Comparison of ENCODE assay signal across 22 cellular contexts in genomic region chr7:88480901-88481300, GRCh38.
DNase-seq lines count a peak whose midpoint lies in the region; ATAC-seq and TF ChIP-seq lines count a peak whose summit lies in the region.
"Had no signal": no experiment of that assay in that cellular context is flagged by ENCODE, and none has a peak within 500 bp of the region (broad histone marks: within the 10 kb centered on the region; RNA-seq: fewer than 3 reads in every experiment).

No MANE protein-coding gene starts in this region.

- H3K27me3 Mint-ChIP-seq in Calu3 (ENCODE audit: unreplicated experiment) = no peaks in the 10 kb centered on the region
- no peaks in the 10 kb centered on the region for H3K27me3 Mint-ChIP-seq in nephron (ENCODE audit: low read depth)
- H3K27me3 Mint-ChIP-seq: activated CD4-positive, alpha-beta T cell treated with anti-CD3 and anti-CD28 coated beads for 36 hours had no signal

- peak; percentile 6 for DNase-seq in Calu3
- DNase-seq in MG63 = peak; percentile 9
- peak; percentile 9 for DNase-seq in epithelial cell of esophagus (ENCODE audit: low read depth)
- no peak for DNase-seq in activated naive CD4-positive, alpha-beta T cell treated with anti-CD3 and anti-CD28 coated beads, Interleukin-2, amount 50 U/mL, for 16 hours
- no peak for DNase-seq in stimulated activated naive CD4-positive, alpha-beta T cell (lab: John Stamatoyannopoulos, UW)
- no peak for DNase-seq in lower lobe of right lung
- DNase-seq: activated CD4-positive, alpha-beta T cell treated with anti-CD3 and anti-CD28 coated beads for 36 hours; activated CD8-positive, alpha-beta memory T cell treated with anti-CD3 and anti-CD28 coated beads, Interleukin-2, amount 50 U/mL, for 48 hours; activated naive CD4-positive, alpha-beta T cell; brain microvascular endothelial cell; Caco-2; esophagus squamous epithelium; GM23248; heart right ventricle; NCI-H526 treated with DMSO at 0.1 percent for 48 hours; Peyer's patch; SK-N-SH; small intestine; stimulated activated CD4-positive, alpha-beta T cell treated with anti-CD3 and anti-CD28 coated beads, Interleukin-4, amount 100 ng/mL, for 24 hours had no signal

- intact Hi-C loops in Calu3 (cut with micrococcal nuclease; ENCODE audit: unreplicated experiment) = no loop called here
- intact Hi-C loops in lower lobe of right lung (cut with DNase I) = no loop called here

- CTCF ChIA-PET in Calu3 (lab: Charles Lee) = no interaction called here

- no peak overlapping the region for H3K4me3 ChIP-seq in MG63
- no peak overlapping the region for H3K4me3 ChIP-seq in epithelial cell of esophagus (ENCODE audit: low read length)
- H3K4me3 ChIP-seq in lower lobe of right lung = no peak overlapping the region
- H3K4me3 ChIP-seq: esophagus squamous epithelium, GM23248, heart right ventricle, pancreas, Peyer's patch had no signal

- H3K27ac Mint-ChIP-seq in Calu3 (ENCODE audit: unreplicated experiment) (no peak overlapping the region), nephron (peak overlapping the region; percentile 44 to 85 (median 46))
- H3K27ac Mint-ChIP-seq: activated CD4-positive, alpha-beta T cell treated with anti-CD3 and anti-CD28 coated beads for 36 hours had no signal

- H3K4me1 Mint-ChIP-seq in Calu3 (ENCODE audit: low read depth, unreplicated experiment) = no peaks in the 10 kb centered on the region
- H3K4me1 Mint-ChIP-seq in nephron = peaks cover 18% of the 10 kb centered on the region
- H3K4me1 Mint-ChIP-seq: activated CD4-positive, alpha-beta T cell treated with anti-CD3 and anti-CD28 coated beads for 36 hours had no signal

- no peaks in the 10 kb centered on the region for H3K4me1 ChIP-seq in lower lobe of right lung
- H3K4me1 ChIP-seq: Caco-2, esophagus squamous epithelium, heart right ventricle, pancreas, Peyer's patch had no signal

- H3K36me3 ChIP-seq in MG63 = no peaks in the 10 kb centered on the region
- no peaks in the 10 kb centered on the region for H3K36me3 ChIP-seq in lower lobe of right lung
- H3K36me3 ChIP-seq: brain microvascular endothelial cell, esophagus squamous epithelium, heart right ventricle, pancreas, Peyer's patch had no signal

- H3K4me3 Mint-ChIP-seq in Calu3 (ENCODE audit: low read depth, unreplicated experiment) (no peak overlapping the region), nephron (no peak overlapping the region)
- H3K4me3 Mint-ChIP-seq: activated CD4-positive, alpha-beta T cell treated with anti-CD3 and anti-CD28 coated beads for 36 hours had no signal

- no peak for TF ChIP-seq CTCF in Calu3 (IDR thresholded peaks at IDR 0.05; ENCODE audit: unreplicated experiment)
- TF ChIP-seq CTCF in epithelial cell of esophagus (IDR thresholded peaks at IDR 0.05; ENCODE audit: insufficient read depth, low read depth, low read length, missing control alignments) = no peak
- no peak for TF ChIP-seq CTCF in nephron (IDR thresholded peaks at IDR 0.05; ENCODE audit: unreplicated experiment in 3 of 3)
- TF ChIP-seq CTCF in lower lobe of right lung (IDR thresholded peaks at IDR 0.05) = no peak

- H3K36me3 Mint-ChIP-seq in Calu3 (ENCODE audit: insufficient read depth, unreplicated experiment) (no peaks in the 10 kb centered on the region), nephron (ENCODE audit: low read depth) (no peaks in the 10 kb centered on the region)

- no TSS peak for BruUV-seq in Calu3 (replicated peaks; lab: Mats Ljungman, UMichigan)

- ATAC-seq in GM21619 (IDR thresholded peaks at IDR 0.05; ENCODE audit: unreplicated experiment) (no peak), lower lobe of right lung (no peak)
- ATAC-seq: activated CD4-positive, alpha-beta T cell treated with anti-CD3 and anti-CD28 coated beads for 36 hours; heart right ventricle; pancreas had no signal

- H3K9me3 Mint-ChIP-seq in Calu3 (ENCODE audit: low read depth, unreplicated experiment) (no peaks in the 10 kb centered on the region), nephron (no peaks in the 10 kb centered on the region)

- H3K9me3 ChIP-seq in MG63 (no peaks in the 10 kb centered on the region), lower lobe of right lung (no peaks in the 10 kb centered on the region)
- H3K9me3 ChIP-seq: Caco-2, esophagus squamous epithelium, heart right ventricle, pancreas, SK-N-SH had no signal

- no peak overlapping the region for H3K27ac ChIP-seq in lower lobe of right lung
- H3K27ac ChIP-seq: brain microvascular endothelial cell, esophagus squamous epithelium, GM23248, heart right ventricle, pancreas, Peyer's patch had no signal

- H3K27me3 ChIP-seq in MG63 (no peaks in the 10 kb centered on the region), lower lobe of right lung (ENCODE audit: low read depth) (no peaks in the 10 kb centered on the region)
- H3K27me3 ChIP-seq: brain microvascular endothelial cell, esophagus squamous epithelium, heart right ventricle, pancreas, Peyer's patch had no signal

Comparison
In these comparisons a context has a peak if more than half of its experiments do, and no peak if none do; other contexts are left out.
1. DNase-seq: peak in Calu3 (single experiment), MG63 (single experiment) and epithelial cell of esophagus (single experiment); none in activated naive CD4-positive, alpha-beta T cell treated with anti-CD3 and anti-CD28 coated beads, Interleukin-2, amount 50 U/mL, for 16 hours (single experiment), stimulated activated naive CD4-positive, alpha-beta T cell (0 of 6) and lower lobe of right lung (single experiment).